32 cellular contexts compared by ENCODE assay signal in genomic region chr10:23864631-23865147, GRCh38.
"Had no signal": no experiment of that assay in that cellular context is flagged by ENCODE, and none has a peak within 500 bp of the region (broad histone marks: within the 10 kb centered on the region; RNA-seq: fewer than 3 reads in every experiment).

No MANE protein-coding gene starts in this region.

- H3K4me3 ChIP-seq: ascending aorta, breast epithelium, cardiac muscle cell, colonic mucosa, esophagus squamous epithelium had no signal

- H3K4me3 Mint-ChIP-seq: activated B cell treated with CpG ODN at 0.5 μM for 24 hours; activated CD4-positive, alpha-beta memory T cell treated with anti-CD3 and anti-CD28 coated beads for 36 hours; activated CD4-positive, alpha-beta T cell treated with anti-CD3 and anti-CD28 coated beads for 36 hours; activated CD4-positive, alpha-beta T cell treated with anti-CD3 and anti-CD28 coated beads, Interleukin-2, amount 10 ng/mL, durations not matched to agents 24 days and 14 days; activated CD8-positive, alpha-beta memory T cell treated with anti-CD3 and anti-CD28 coated beads, Interleukin-2, amount 10 ng/mL, durations not matched to agents 7 days and 5 days; activated CD8-positive, alpha-beta T cell treated with anti-CD3 and anti-CD28 coated beads, Interleukin-2, amount 10 ng/mL, durations not matched to agents 7 days and 5 days; activated naive CD4-positive, alpha-beta T cell treated with anti-CD3 and anti-CD28 coated beads, Interleukin-2, amount 10 ng/mL, durations not matched to agents 7 days and 5 days; activated naive CD8-positive, alpha-beta T cell treated with anti-CD3 and anti-CD28 coated beads, Interleukin-2, amount 10 ng/mL, durations not matched to agents 7 days and 5 days; activated T-helper 1 cell treated with anti-CD3 and anti-CD28 coated beads, Interleukin-12 subunit alpha, Interleukin-12 subunit beta, Interleukin-2, Interleukin-4 antibody, amounts not matched to agents 30 ng/mL and 10 ng/mL and 1 ng/mL, durations not matched to agents 14 hours and 24 hours and 36 hours; brain; T-helper 17 cell; T-helper 2 cell treated with Interferon-gamma antibody and Interleukin-4, amounts not matched to agents 5 μg/mL and 100 μg/mL, for 36 hours had no signal

- ATAC-seq: activated CD4-positive, alpha-beta T cell treated with anti-CD3 and anti-CD28 coated beads for 36 hours; activated CD8-positive, alpha-beta memory T cell treated with anti-CD3 and anti-CD28 coated beads, Interleukin-2, amount 10 ng/mL, durations not matched to agents 7 days and 5 days; activated CD8-positive, alpha-beta T cell treated with anti-CD3 and anti-CD28 coated beads, Interleukin-2, amount 10 ng/mL, durations not matched to agents 7 days and 5 days; activated naive CD4-positive, alpha-beta T cell treated with anti-CD3 and anti-CD28 coated beads, Interleukin-2, amount 50 U/mL, for 72 hours; T-helper 17 cell had no signal

- DNase-seq: activated B cell treated with CpG ODN at 0.5 μM for 24 hours; activated CD4-positive, alpha-beta memory T cell treated with anti-CD3 and anti-CD28 coated beads for 36 hours; activated CD4-positive, alpha-beta T cell treated with anti-CD3 and anti-CD28 coated beads for 36 hours; activated CD4-positive, alpha-beta T cell treated with anti-CD3 and anti-CD28 coated beads, Interleukin-2, amount 10 ng/mL, durations not matched to agents 24 days and 14 days; activated CD4-positive, CD25-positive, alpha-beta regulatory T cell treated with anti-CD3 and anti-CD28 coated beads, Interleukin-2, amount 50 U/mL, for 72 hours; activated CD8-positive, alpha-beta memory T cell treated with anti-CD3 and anti-CD28 coated beads, Interleukin-2, amount 10 ng/mL, durations not matched to agents 7 days and 5 days; activated CD8-positive, alpha-beta memory T cell treated with anti-CD3 and anti-CD28 coated beads, Interleukin-2, amount 50 U/mL, for 4 hours; activated CD8-positive, alpha-beta T cell treated with anti-CD3 and anti-CD28 coated beads, Interleukin-2, amount 10 ng/mL, durations not matched to agents 7 days and 5 days; activated effector memory CD4-positive, alpha-beta T cell treated with anti-CD3 and anti-CD28 coated beads, Interleukin-2, amount 50 U/mL, for 16 hours; activated naive CD4-positive, alpha-beta T cell treated with anti-CD3 and anti-CD28 coated beads, Interleukin-2, amount 10 ng/mL, durations not matched to agents 7 days and 5 days; activated naive CD8-positive, alpha-beta T cell treated with anti-CD3 and anti-CD28 coated beads, Interleukin-2, amount 10 ng/mL, durations not matched to agents 7 days and 5 days; activated T-cell treated with anti-CD3 and anti-CD28 coated beads, Interleukin-2, amount 50 U/mL, for 1 hour; activated T-cell treated with anti-CD3 and anti-CD28 coated beads, Interleukin-2, amount 50 U/mL, for 48 hours; central memory CD4-positive, alpha-beta T cell; cerebellar nuclear complex; colonic mucosa; effector CD8-positive, alpha-beta T cell; esophagus squamous epithelium; T-helper 1 cell; T-helper 17 cell; T1000; WERI-Rb-1 had no signal

- H3K36me3 ChIP-seq: ascending aorta, breast epithelium, cardiac muscle cell, colonic mucosa, esophagus squamous epithelium, WERI-Rb-1 had no signal

- H3K4me1 Mint-ChIP-seq: activated B cell treated with CpG ODN at 0.5 μM for 24 hours; activated CD4-positive, alpha-beta T cell treated with anti-CD3 and anti-CD28 coated beads for 36 hours; activated CD4-positive, alpha-beta T cell treated with anti-CD3 and anti-CD28 coated beads, Interleukin-2, amount 10 ng/mL, durations not matched to agents 24 days and 14 days; activated CD8-positive, alpha-beta memory T cell treated with anti-CD3 and anti-CD28 coated beads, Interleukin-2, amount 10 ng/mL, durations not matched to agents 7 days and 5 days; activated naive CD4-positive, alpha-beta T cell treated with anti-CD3 and anti-CD28 coated beads, Interleukin-2, amount 10 ng/mL, durations not matched to agents 7 days and 5 days; activated naive CD8-positive, alpha-beta T cell treated with anti-CD3 and anti-CD28 coated beads, Interleukin-2, amount 10 ng/mL, durations not matched to agents 7 days and 5 days; brain; T-helper 17 cell had no signal

- H3K27ac ChIP-seq: ascending aorta, breast epithelium, cardiac muscle cell, colonic mucosa, epithelial cell of prostate, esophagus squamous epithelium, WERI-Rb-1 had no signal

- FAIRE-seq: endothelial cell of umbilical vein had no signal

- H3K27ac Mint-ChIP-seq: activated B cell treated with CpG ODN at 0.5 μM for 24 hours; activated CD4-positive, alpha-beta memory T cell treated with anti-CD3 and anti-CD28 coated beads for 36 hours; activated CD4-positive, alpha-beta T cell treated with anti-CD3 and anti-CD28 coated beads for 36 hours; activated CD4-positive, alpha-beta T cell treated with anti-CD3 and anti-CD28 coated beads, Interleukin-2, amount 10 ng/mL, durations not matched to agents 24 days and 14 days; activated CD8-positive, alpha-beta memory T cell treated with anti-CD3 and anti-CD28 coated beads, Interleukin-2, amount 10 ng/mL, durations not matched to agents 7 days and 5 days; activated CD8-positive, alpha-beta T cell treated with anti-CD3 and anti-CD28 coated beads, Interleukin-2, amount 10 ng/mL, durations not matched to agents 7 days and 5 days; activated naive CD4-positive, alpha-beta T cell treated with anti-CD3 and anti-CD28 coated beads, Interleukin-2, amount 10 ng/mL, durations not matched to agents 7 days and 5 days; activated naive CD4-positive, alpha-beta T cell treated with anti-CD3 and anti-CD28 coated beads, Interleukin-2, amount 50 U/mL, for 72 hours; activated naive CD8-positive, alpha-beta T cell treated with anti-CD3 and anti-CD28 coated beads, Interleukin-2, amount 10 ng/mL, durations not matched to agents 7 days and 5 days; activated T-helper 1 cell treated with anti-CD3 and anti-CD28 coated beads, Interleukin-12 subunit alpha, Interleukin-12 subunit beta, Interleukin-2, Interleukin-4 antibody, amounts not matched to agents 30 ng/mL and 10 ng/mL and 1 ng/mL, durations not matched to agents 14 hours and 24 hours and 36 hours; activated T-helper 2 cell treated with anti-CD3 and anti-CD28 coated beads, Interferon-gamma antibody, Interleukin-2, Interleukin-4, amounts not matched to agents 10 μg/mL and 5 μg/mL and 100 μg/mL, durations not matched to agents 14 hours and 24 hours and 36 hours; brain; T-helper 17 cell; T-helper 2 cell treated with Interferon-gamma antibody and Interleukin-4, amounts not matched to agents 5 μg/mL and 100 μg/mL, for 36 hours had no signal

- H3K9me3 Mint-ChIP-seq: activated B cell treated with CpG ODN at 0.5 μM for 24 hours; activated CD4-positive, alpha-beta memory T cell treated with anti-CD3 and anti-CD28 coated beads for 36 hours; activated CD4-positive, alpha-beta T cell treated with anti-CD3 and anti-CD28 coated beads, Interleukin-2, amount 10 ng/mL, durations not matched to agents 24 days and 14 days; activated naive CD4-positive, alpha-beta T cell treated with anti-CD3 and anti-CD28 coated beads, Interleukin-2, amount 10 ng/mL, durations not matched to agents 7 days and 5 days; activated naive CD4-positive, alpha-beta T cell treated with anti-CD3 and anti-CD28 coated beads, Interleukin-2, amount 50 U/mL, for 72 hours; activated naive CD8-positive, alpha-beta T cell treated with anti-CD3 and anti-CD28 coated beads, Interleukin-2, amount 10 ng/mL, durations not matched to agents 7 days and 5 days; activated T-helper 1 cell treated with anti-CD3 and anti-CD28 coated beads, Interleukin-12 subunit alpha, Interleukin-12 subunit beta, Interleukin-2, Interleukin-4 antibody, amounts not matched to agents 30 ng/mL and 10 ng/mL and 1 ng/mL, durations not matched to agents 14 hours and 24 hours and 36 hours; activated T-helper 2 cell treated with anti-CD3 and anti-CD28 coated beads, Interferon-gamma antibody, Interleukin-2, Interleukin-4, amounts not matched to agents 10 μg/mL and 5 μg/mL and 100 μg/mL, durations not matched to agents 14 hours and 24 hours and 36 hours; brain; T-helper 2 cell treated with Interferon-gamma antibody and Interleukin-4, amounts not matched to agents 5 μg/mL and 100 μg/mL, for 36 hours had no signal

- H3K27me3 ChIP-seq: ascending aorta, breast epithelium, cardiac muscle cell, colonic mucosa, esophagus squamous epithelium had no signal

- H3K4me1 ChIP-seq: ascending aorta, breast epithelium, colonic mucosa, esophagus squamous epithelium had no signal

- H3K9me3 ChIP-seq: ascending aorta, breast epithelium, colonic mucosa, esophagus squamous epithelium had no signal

- H3K27me3 Mint-ChIP-seq: activated B cell treated with CpG ODN at 0.5 μM for 24 hours; activated CD4-positive, alpha-beta memory T cell treated with anti-CD3 and anti-CD28 coated beads for 36 hours; activated CD4-positive, alpha-beta T cell treated with anti-CD3 and anti-CD28 coated beads for 36 hours; activated CD4-positive, alpha-beta T cell treated with anti-CD3 and anti-CD28 coated beads, Interleukin-2, amount 10 ng/mL, durations not matched to agents 24 days and 14 days; activated CD8-positive, alpha-beta memory T cell treated with anti-CD3 and anti-CD28 coated beads, Interleukin-2, amount 10 ng/mL, durations not matched to agents 7 days and 5 days; activated naive CD4-positive, alpha-beta T cell treated with anti-CD3 and anti-CD28 coated beads, Interleukin-2, amount 10 ng/mL, durations not matched to agents 7 days and 5 days; activated naive CD8-positive, alpha-beta T cell treated with anti-CD3 and anti-CD28 coated beads, Interleukin-2, amount 10 ng/mL, durations not matched to agents 7 days and 5 days; brain; T-helper 17 cell had no signal

- H3K36me3 Mint-ChIP-seq: activated CD4-positive, alpha-beta memory T cell treated with anti-CD3 and anti-CD28 coated beads for 36 hours; activated CD8-positive, alpha-beta memory T cell treated with anti-CD3 and anti-CD28 coated beads, Interleukin-2, amount 10 ng/mL, durations not matched to agents 7 days and 5 days; activated naive CD4-positive, alpha-beta T cell treated with anti-CD3 and anti-CD28 coated beads, Interleukin-2, amount 10 ng/mL, durations not matched to agents 7 days and 5 days; activated naive CD4-positive, alpha-beta T cell treated with anti-CD3 and anti-CD28 coated beads, Interleukin-2, amount 50 U/mL, for 72 hours; activated naive CD8-positive, alpha-beta T cell treated with anti-CD3 and anti-CD28 coated beads, Interleukin-2, amount 10 ng/mL, durations not matched to agents 7 days and 5 days; brain had no signal
